Comparison of ENCODE assay signal across 30 cellular contexts in the genomic region with DNA sequence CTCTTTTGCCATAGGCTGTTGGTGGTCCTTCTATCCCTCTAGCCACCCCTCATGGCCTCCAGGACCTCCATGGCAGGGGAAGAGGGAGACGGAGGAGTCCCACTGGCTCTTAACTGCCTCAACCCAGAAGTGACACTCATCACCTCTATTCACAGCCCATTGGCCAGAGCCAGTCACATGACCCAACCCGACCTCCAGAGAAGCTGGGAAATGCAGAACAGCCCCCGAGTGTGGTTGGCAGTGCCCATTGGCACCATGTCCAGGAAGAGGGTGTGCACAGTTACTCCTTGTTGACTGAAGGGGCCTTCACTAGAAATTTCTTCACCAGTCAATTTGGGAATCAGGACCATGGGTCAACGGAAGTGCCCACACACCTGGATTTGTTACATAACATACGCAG.
"Had no signal": no experiment of that assay in that cellular context is flagged by ENCODE, and none has a peak within 500 bp of the region (broad histone marks: within the 10 kb centered on the region; RNA-seq: fewer than 3 reads in every experiment).

No MANE protein-coding gene starts in this region.

- DNase-seq: activated CD4-positive, alpha-beta memory T cell treated with anti-CD3 and anti-CD28 coated beads for 36 hours; activated CD4-positive, alpha-beta T cell treated with anti-CD3 and anti-CD28 coated beads for 1 hour; activated CD4-positive, alpha-beta T cell treated with anti-CD3 and anti-CD28 coated beads for 4 hours; activated CD8-positive, alpha-beta memory T cell treated with anti-CD3 and anti-CD28 coated beads, Interleukin-2, amount 10 ng/mL, durations not matched to agents 7 days and 5 days; activated CD8-positive, alpha-beta memory T cell treated with anti-CD3 and anti-CD28 coated beads, Interleukin-2, amount 50 U/mL, for 4 hours; activated CD8-positive, alpha-beta T cell treated with anti-CD3 and anti-CD28 coated beads, Interleukin-2, amount 10 ng/mL, durations not matched to agents 7 days and 5 days; activated effector memory CD4-positive, alpha-beta T cell treated with anti-CD3 and anti-CD28 coated beads, Interleukin-2, amount 50 U/mL, for 16 hours; activated naive CD4-positive, alpha-beta T cell treated with anti-CD3 and anti-CD28 coated beads, Interleukin-2, amount 10 ng/mL, durations not matched to agents 7 days and 5 days; activated naive CD8-positive, alpha-beta T cell treated with anti-CD3 and anti-CD28 coated beads, Interleukin-2, amount 50 U/mL, for 24 hours; activated T-cell treated with anti-CD3 and anti-CD28 coated beads, Interleukin-2, amount 50 U/mL, for 1 hour; activated T-cell treated with anti-CD3 and anti-CD28 coated beads, Interleukin-2, amount 50 U/mL, for 48 hours; adrenal gland; amygdala; aorta; body of pancreas; cortex of kidney; dermis blood vessel endothelial cell; effector CD4-positive, alpha-beta T cell; effector memory CD8-positive, alpha-beta T cell; erythroblast; foreskin keratinocyte; gastrocnemius medialis; glutamatergic neuron; heart left ventricle; T-helper 2 cell had no signal

- H3K27ac Mint-ChIP-seq: activated CD4-positive, alpha-beta memory T cell treated with anti-CD3 and anti-CD28 coated beads for 36 hours; activated CD8-positive, alpha-beta memory T cell treated with anti-CD3 and anti-CD28 coated beads, Interleukin-2, amount 10 ng/mL, durations not matched to agents 7 days and 5 days; activated CD8-positive, alpha-beta T cell treated with anti-CD3 and anti-CD28 coated beads, Interleukin-2, amount 10 ng/mL, durations not matched to agents 7 days and 5 days; activated naive CD8-positive, alpha-beta T cell; activated naive CD8-positive, alpha-beta T cell treated with anti-CD3 and anti-CD28 coated beads, Interleukin-2, amount 50 U/mL, for 24 hours; activated T-helper 1 cell treated with anti-CD3 and anti-CD28 coated beads, Interleukin-12 subunit alpha, Interleukin-12 subunit beta, Interleukin-2, Interleukin-4 antibody, amounts not matched to agents 30 ng/mL and 10 ng/mL and 1 ng/mL, durations not matched to agents 14 hours and 24 hours and 36 hours; activated T-helper 2 cell treated with anti-CD3 and anti-CD28 coated beads, Interferon-gamma antibody, Interleukin-2, Interleukin-4, amounts not matched to agents 10 μg/mL and 5 μg/mL and 100 μg/mL, durations not matched to agents 14 hours and 24 hours and 36 hours had no signal

- H3K27me3 Mint-ChIP-seq: activated naive CD8-positive, alpha-beta T cell treated with anti-CD3 and anti-CD28 coated beads, Interleukin-2, amount 50 U/mL, for 24 hours; effector memory CD8-positive, alpha-beta T cell had no signal

- H3K4me1 ChIP-seq: adrenal gland, body of pancreas, esophagus muscularis mucosa, foreskin keratinocyte, gastrocnemius medialis, heart left ventricle had no signal

- FAIRE-seq: colon had no signal

- ATAC-seq: activated CD8-positive, alpha-beta memory T cell treated with anti-CD3 and anti-CD28 coated beads, Interleukin-2, amount 10 ng/mL, durations not matched to agents 7 days and 5 days; activated CD8-positive, alpha-beta T cell treated with anti-CD3 and anti-CD28 coated beads, Interleukin-2, amount 10 ng/mL, durations not matched to agents 7 days and 5 days; activated naive CD8-positive, alpha-beta T cell treated with anti-CD3 and anti-CD28 coated beads, Interleukin-2, amount 50 U/mL, for 24 hours; body of pancreas; effector memory CD8-positive, alpha-beta T cell; foreskin keratinocyte; gastrocnemius medialis; heart left ventricle had no signal

- H3K4me3 ChIP-seq: adrenal gland, body of pancreas, esophagus muscularis mucosa, gastrocnemius medialis, heart left ventricle had no signal

- H3K4me3 Mint-ChIP-seq: activated CD4-positive, alpha-beta memory T cell treated with anti-CD3 and anti-CD28 coated beads for 36 hours; activated CD8-positive, alpha-beta memory T cell treated with anti-CD3 and anti-CD28 coated beads, Interleukin-2, amount 10 ng/mL, durations not matched to agents 7 days and 5 days; activated CD8-positive, alpha-beta T cell treated with anti-CD3 and anti-CD28 coated beads, Interleukin-2, amount 10 ng/mL, durations not matched to agents 7 days and 5 days; activated naive CD4-positive, alpha-beta T cell treated with anti-CD3 and anti-CD28 coated beads, Interleukin-2, amount 10 ng/mL, durations not matched to agents 7 days and 5 days; activated naive CD8-positive, alpha-beta T cell; activated naive CD8-positive, alpha-beta T cell treated with anti-CD3 and anti-CD28 coated beads, Interleukin-2, amount 50 U/mL, for 24 hours; activated T-helper 1 cell treated with anti-CD3 and anti-CD28 coated beads, Interleukin-12 subunit alpha, Interleukin-12 subunit beta, Interleukin-2, Interleukin-4 antibody, amounts not matched to agents 30 ng/mL and 10 ng/mL and 1 ng/mL, durations not matched to agents 14 hours and 24 hours and 36 hours; effector memory CD8-positive, alpha-beta T cell had no signal

- H3K27me3 ChIP-seq: adrenal gland, body of pancreas, gastrocnemius medialis had no signal

- H3K36me3 Mint-ChIP-seq: activated CD4-positive, alpha-beta memory T cell treated with anti-CD3 and anti-CD28 coated beads for 36 hours; activated naive CD4-positive, alpha-beta T cell treated with anti-CD3 and anti-CD28 coated beads, Interleukin-2, amount 10 ng/mL, durations not matched to agents 7 days and 5 days; activated naive CD8-positive, alpha-beta T cell had no signal

- H3K36me3 ChIP-seq: adrenal gland, esophagus muscularis mucosa, gastrocnemius medialis, heart left ventricle had no signal

- H3K27ac ChIP-seq: adrenal gland, body of pancreas, esophagus muscularis mucosa, foreskin keratinocyte, gastrocnemius medialis, heart left ventricle had no signal

- H3K9me3 Mint-ChIP-seq: activated CD4-positive, alpha-beta memory T cell treated with anti-CD3 and anti-CD28 coated beads for 36 hours; activated naive CD4-positive, alpha-beta T cell treated with anti-CD3 and anti-CD28 coated beads, Interleukin-2, amount 10 ng/mL, durations not matched to agents 7 days and 5 days; activated naive CD8-positive, alpha-beta T cell treated with anti-CD3 and anti-CD28 coated beads, Interleukin-2, amount 50 U/mL, for 24 hours; activated T-helper 1 cell treated with anti-CD3 and anti-CD28 coated beads, Interleukin-12 subunit alpha, Interleukin-12 subunit beta, Interleukin-2, Interleukin-4 antibody, amounts not matched to agents 30 ng/mL and 10 ng/mL and 1 ng/mL, durations not matched to agents 14 hours and 24 hours and 36 hours; activated T-helper 2 cell treated with anti-CD3 and anti-CD28 coated beads, Interferon-gamma antibody, Interleukin-2, Interleukin-4, amounts not matched to agents 10 μg/mL and 5 μg/mL and 100 μg/mL, durations not matched to agents 14 hours and 24 hours and 36 hours; effector memory CD8-positive, alpha-beta T cell had no signal

- H3K9me3 ChIP-seq: adrenal gland, body of pancreas, esophagus muscularis mucosa, gastrocnemius medialis, heart left ventricle had no signal
